In genomic region chr22:20506543-20507252, GRCh38 we compare ENCODE assay signal across 8 cellular contexts. TPM values are rescaled to one million over a fixed set of nuclear protein-coding genes. Genes with fewer than 3 reads are reported as not detected.
DNase-seq lines count a peak whose midpoint lies in the region; ATAC-seq and TF ChIP-seq lines count a peak whose summit lies in the region.

No MANE protein-coding gene starts in this region.

- no peaks in the 10 kb centered on the region for H3K27me3 ChIP-seq in right atrium auricular region
- H3K27me3 ChIP-seq in mammary epithelial cell (ENCODE audit: insufficient read depth, low read length): no peaks in the 10 kb centered on the region
- H3K27me3 ChIP-seq in mucosa of rectum (ENCODE audit: control insufficient read depth in 2 of 2, insufficient read depth in 2 of 2, low read length in 2 of 2): no peaks in the 10 kb centered on the region

- H3K27ac ChIP-seq in right atrium auricular region (peak overlapping the region; percentile 94), mammary epithelial cell (ENCODE audit: insufficient read depth, low read depth, low read length) (no peak overlapping the region), mucosa of rectum (ENCODE audit: low read depth in 2 of 2, low read length in 2 of 2) (no peak overlapping the region)

- H2AFZ ChIP-seq in mammary epithelial cell (ENCODE audit: low read depth, low read length): peak overlapping the region; percentile 74

- no peak for TF ChIP-seq POLR2A in erythroblast (IDR thresholded peaks at IDR 0.05; ENCODE audit: low read length)

- intact Hi-C loops in Right ventricle myocardium inferior (cut with DNase I) (loop anchor here (5.0 kb wide), 1 partner anchor 46 kb away; no protein-coding TSS in a partner anchor), mammary epithelial cell (cut with micrococcal nuclease) (no loop called here)

- 60% methylated on average over 13 of the region's 13 CpGs for WGBS in mammary epithelial cell (ENCODE audit: low coverage, missing lambda C conversion rate)

- DNase-seq in right atrium auricular region (ENCODE audit: low spot score) (no peak), Right ventricle myocardium inferior (ENCODE audit: missing footprints) (no peak), mammary epithelial cell (no peak), erythroblast (lab: John Stamatoyannopoulos, UW) (no peak), anterior cingulate cortex (lab: John Stamatoyannopoulos, UW) (no peak)
- no peak for DNase-seq in activated CD4-positive, alpha-beta T cell treated with anti-CD3 and anti-CD28 coated beads, Interleukin-2, amount 50 U/mL, for 1 hour

- ATAC-seq in Right ventricle myocardium inferior (no peak), HG03280 (IDR thresholded peaks at IDR 0.05; ENCODE audit: unreplicated experiment) (no peak)

- dilution Hi-C loops in mammary epithelial cell (cut with HindIII; ENCODE audit: low sequenced_read_pairs): no loop called here

- no peaks in the 10 kb centered on the region for H4K20me1 ChIP-seq in mammary epithelial cell (ENCODE audit: insufficient read depth, low read length)

- TF ChIP-seq CTCF in right atrium auricular region (IDR thresholded peaks at IDR 0.05): no peak
- no peak for TF ChIP-seq CTCF in mammary epithelial cell (conservative IDR thresholded peaks at IDR 0.05 in 1 of 2, IDR thresholded peaks at IDR 0.05 in 1 of 2; ENCODE audit: extremely low read depth in 1 of 2, insufficient read depth in 1 of 2, low read depth in 1 of 2, low read length in 2 of 2)

- peaks cover 48% of the 10 kb centered on the region for H3K79me2 ChIP-seq in mammary epithelial cell (ENCODE audit: insufficient read depth, low read length)

- no peaks in the 10 kb centered on the region for H3K9me3 ChIP-seq in right atrium auricular region
- no peaks in the 10 kb centered on the region for H3K9me3 ChIP-seq in mammary epithelial cell (replicated peaks; ENCODE audit: insufficient read depth, low read length)
- no peaks in the 10 kb centered on the region for H3K9me3 ChIP-seq in mucosa of rectum (ENCODE audit: control insufficient read depth in 2 of 2, low read length in 2 of 2)

- H3K4me1 ChIP-seq in right atrium auricular region (peaks cover 0 to 43% of the 10 kb centered on the region in 2 donors), mammary epithelial cell (ENCODE audit: insufficient read depth, low read length) (peaks cover 44% of the 10 kb centered on the region), mucosa of rectum (ENCODE audit: control insufficient read depth in 2 of 2, insufficient read depth in 2 of 2, low read length in 2 of 2) (peaks cover 32 to 38% of the 10 kb centered on the region in 2 donors)

- peak overlapping the region; percentile 88 for H3K4me2 ChIP-seq in mammary epithelial cell (ENCODE audit: insufficient read depth, low read depth, low read length)

- BruUV-seq in mammary epithelial cell (replicated peaks; lab: Mats Ljungman, UMichigan): no TSS peak

- H3K36me3 ChIP-seq in right atrium auricular region (peaks cover under 1% of the 10 kb centered on the region), mammary epithelial cell (ENCODE audit: insufficient read depth, low read length) (peaks cover 3% of the 10 kb centered on the region), mucosa of rectum (ENCODE audit: control insufficient read depth in 2 of 2, insufficient read depth in 2 of 2, low read length in 2 of 2) (peaks cover 0 to 4% of the 10 kb centered on the region in 2 donors)

- no peak overlapping the region for H3K9ac ChIP-seq in mammary epithelial cell (ENCODE audit: insufficient read depth, low read length)
- peak overlapping the region; percentile 97 for H3K9ac ChIP-seq in mucosa of rectum (ENCODE audit: low read depth in 1 of 2, low read length in 2 of 2)

- H3K4me3 ChIP-seq in right atrium auricular region: peak overlapping the region; percentile 85
- H3K4me3 ChIP-seq in mammary epithelial cell (replicated peaks in 1 of 3; ENCODE audit: insufficient read depth in 1 of 3, low read depth in 2 of 3, low read length in 3 of 3): peak overlapping the region; percentile 70 to 96 (median 84)
- peak overlapping the region; percentile 80 to 91 for H3K4me3 ChIP-seq in mucosa of rectum (ENCODE audit: low read length in 2 of 2)

- in situ Hi-C loops in mammary epithelial cell (cut with MboI; ENCODE audit: low sequenced_read_pairs in 2 of 2): no loop called here

- CTCF ChIA-PET in mammary epithelial cell (lab: Charles Lee; ENCODE audit: low non-redundant PET): interaction anchor here (0.6 kb wide), 1 partner anchor 750 kb away, joined by 4 read pairs; no protein-coding TSS in a partner anchor

RNA-seq across cellular contexts. Expression of gene MED15, which starts 0.7 kb away (rescaled TPM):
- 10 to 100 TPM; 18.8 to 40.6 TPM for total RNA-seq in right atrium auricular region
- 38.1 TPM for total RNA-seq in Right ventricle myocardium inferior
- 100 to 1,000 TPM in 1 of 2 donors, 10 to 100 TPM in 1; 34.3 to 138 TPM for total RNA-seq in mammary epithelial cell
- 51.1 TPM for polyA plus RNA-seq in mammary epithelial cell
- 93.6 TPM for polyA minus RNA-seq in mammary epithelial cell

RNA-seq across cellular contexts. Expression of gene KLHL22, which starts 11.1 kb away (rescaled TPM):
- total RNA-seq in right atrium auricular region: 10 to 100 TPM; 16.0 to 21.9 TPM
- 12.4 TPM for total RNA-seq in Right ventricle myocardium inferior
- 10 to 100 TPM; 14.7 to 18.8 TPM for total RNA-seq in mammary epithelial cell
- 10.5 TPM for polyA plus RNA-seq in mammary epithelial cell
- 2.3 TPM for polyA minus RNA-seq in mammary epithelial cell

Comparison
In these comparisons a context has a peak if more than half of its experiments do, and no peak if none do; other contexts are left out.
1. H3K27ac ChIP-seq: peak in right atrium auricular region (2 of 2); none in mammary epithelial cell (single experiment) and mucosa of rectum (0 of 2).
2. Peak in every context shown above with its lines, with median percentiles within 50 percentile points of each other: H3K4me3 ChIP-seq.